ENCODE assay signal across 10 cellular contexts in the genomic region with DNA sequence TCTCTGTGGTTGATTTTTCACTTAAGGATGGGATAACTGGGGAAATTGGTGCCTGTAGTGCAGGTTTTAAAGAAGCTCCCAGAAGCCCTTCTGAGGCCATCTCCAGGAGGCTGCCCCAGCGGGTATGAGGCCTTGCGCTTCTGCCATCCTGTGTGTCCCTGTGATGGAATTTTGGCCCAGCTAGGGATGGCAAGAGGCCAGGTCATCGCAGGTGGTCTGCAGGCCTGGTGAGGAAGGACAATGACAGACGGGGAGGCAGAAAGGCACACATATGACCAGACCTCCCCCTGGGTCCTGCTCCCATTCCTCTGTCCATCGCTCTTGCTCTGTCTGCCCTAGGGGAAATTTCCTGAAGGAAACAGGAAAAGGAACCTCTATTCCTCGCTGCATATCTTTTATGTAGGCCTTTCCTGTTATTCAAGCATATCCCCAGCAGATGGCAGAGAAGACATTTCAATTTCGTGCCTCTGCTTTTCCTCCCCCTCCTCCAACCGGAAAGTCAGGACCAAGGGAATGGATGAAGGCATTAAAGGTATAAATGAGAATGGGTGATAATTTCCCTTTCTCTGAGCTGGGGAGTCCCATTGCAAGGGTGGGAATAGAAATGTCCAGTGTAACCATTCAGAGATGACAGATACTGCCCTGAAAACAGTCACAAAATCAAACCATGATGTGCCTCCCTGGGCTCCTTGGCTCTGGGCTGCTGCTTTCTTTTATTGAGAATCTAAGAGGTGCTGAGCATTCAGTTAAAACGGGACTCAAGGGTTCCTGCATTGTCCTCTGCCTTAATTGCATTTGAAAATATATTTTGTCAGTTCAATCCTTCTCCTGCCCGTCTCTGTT. TPM values are rescaled to one million over a fixed set of nuclear protein-coding genes. Genes with fewer than 3 reads are reported as not detected.
DNase-seq lines count a peak whose midpoint lies in the region; ATAC-seq, FAIRE-seq and TF ChIP-seq lines count a peak whose summit lies in the region.
"Had no signal": no experiment of that assay in that cellular context is flagged by ENCODE, and none has a peak within 500 bp of the region (broad histone marks: within the 10 kb centered on the region; RNA-seq: fewer than 3 reads in every experiment).

No MANE protein-coding gene starts in this region.

- no peak overlapping the region for H3K4me3 ChIP-seq in LNCaP clone FGC (ENCODE audit: low read depth, low read length)
- H3K4me3 ChIP-seq in body of pancreas, result no peak overlapping the region
- H3K4me3 ChIP-seq in keratinocyte (ENCODE audit: control insufficient read depth in 2 of 3, extremely low read depth in 1 of 3, insufficient read depth in 2 of 3, low read depth in 1 of 3, low read length in 3 of 3), result no peak overlapping the region
- H3K4me3 ChIP-seq in testis, result no peak overlapping the region

- H3K9me3 ChIP-seq in body of pancreas (no peaks in the 10 kb centered on the region), keratinocyte (ENCODE audit: control insufficient read depth, low read depth, low read length) (no peaks in the 10 kb centered on the region), testis (no peaks in the 10 kb centered on the region)

- H3K27ac ChIP-seq in body of pancreas (no peak overlapping the region), keratinocyte (ENCODE audit: control insufficient read depth, insufficient read depth, low read length) (no peak overlapping the region), testis (no peak overlapping the region)

- TF ChIP-seq POLR2A in body of pancreas (IDR thresholded peaks at IDR 0.05) (no peak), testis (IDR thresholded peaks at IDR 0.05) (no peak)

- ATAC-seq in body of pancreas, result peak; percentile 68

- H3K4me2 ChIP-seq in keratinocyte (ENCODE audit: control insufficient read depth, extremely low read depth, insufficient read depth, low read depth, low read length), result no peak overlapping the region

- 40 to 54% methylated on average over 10 of the region's 10 CpGs for WGBS in body of pancreas, 2 donors
- WGBS in testis, 2 donors, result 45 to 62% methylated on average over 10 of the region's 10 CpGs

- H3K79me2 ChIP-seq in keratinocyte (ENCODE audit: control insufficient read depth, insufficient read depth, low read length), result no peaks in the 10 kb centered on the region

- dilution Hi-C loops in keratinocyte (cut with MboI; ENCODE audit: extremely low pct_ligation_motif_present, low sequenced_read_pairs), result no loop called here

- H3K36me3 ChIP-seq in body of pancreas (replicated peaks in 1 of 2; ENCODE audit: insufficient read depth in 1 of 2, low read depth in 2 of 2), result no peaks in the 10 kb centered on the region
- no peaks in the 10 kb centered on the region for H3K36me3 ChIP-seq in keratinocyte (ENCODE audit: control insufficient read depth in 2 of 2, extremely low read depth in 1 of 2, insufficient read depth in 2 of 2, low read length in 2 of 2)
- H3K36me3 ChIP-seq in testis (ENCODE audit: low read depth, missing control alignments), result no peaks in the 10 kb centered on the region

- TF ChIP-seq CTCF in LNCaP clone FGC (IDR thresholded peaks at IDR 0.05; ENCODE audit: control insufficient read depth, extremely low read depth, insufficient read depth), result peak; percentile 81
- peak in 6 of 7 experiments; percentile 22 to 81 (median 65) for TF ChIP-seq CTCF in body of pancreas (IDR thresholded peaks at IDR 0.05)
- peak; percentile 49 to 73 (median 66) for TF ChIP-seq CTCF in keratinocyte (optimal IDR thresholded peaks at IDR 0.05 in 1 of 3, IDR thresholded peaks at IDR 0.05 in 1 of 3, conservative IDR thresholded peaks at IDR 0.05 in 1 of 3; ENCODE audit: extremely low read depth in 1 of 3, insufficient read depth in 2 of 3, low read length in 3 of 3)
- TF ChIP-seq CTCF in testis (IDR thresholded peaks at IDR 0.05), result peak; percentile 28 to 68 (median 30)

- FAIRE-seq in keratinocyte (lab: Jason Lieb, UNC), result peak; percentile 66

- H3K27me3 ChIP-seq in body of pancreas (no peaks in the 10 kb centered on the region), keratinocyte (ENCODE audit: control insufficient read depth, extremely low read depth, insufficient read depth, low read length) (peaks cover 21% of the 10 kb centered on the region), testis (no peaks in the 10 kb centered on the region)

- intact Hi-C loops in body of pancreas (cut with DNase I) (loop anchor here (10.0 kb wide), 1 partner anchor 129 kb away; no protein-coding TSS in a partner anchor), testis (cut with DNase I; ENCODE audit: low total_unique reads) (loop anchor here (10.0 kb wide), 1 partner anchor 129 kb away; no protein-coding TSS in a partner anchor)

- H3K9ac ChIP-seq in keratinocyte (ENCODE audit: control insufficient read depth, extremely low read depth, insufficient read depth, low read length), result no peak overlapping the region

- no peaks in the 10 kb centered on the region for H3K4me1 ChIP-seq in body of pancreas
- no peaks in the 10 kb centered on the region for H3K4me1 ChIP-seq in keratinocyte (ENCODE audit: control insufficient read depth, extremely low read depth, insufficient read depth, low read length)
- H3K4me1 ChIP-seq in testis, result no peaks in the 10 kb centered on the region

- DNase-seq in NCI-H1417 (lab: John Stamatoyannopoulos, UW) (peak; percentile 3 to 58 (median 6)), NCI-H1417 treated with DMSO at 0.1 percent for 48 hours (lab: John Stamatoyannopoulos, UW) (no peak), LNCaP clone FGC (ENCODE audit: low read depth) (peak; percentile 36), body of pancreas (peak; percentile 43 to 54 (median 48)), keratinocyte (ENCODE audit: low read depth, low spot score) (no peak), testis (no peak), NCI-H1048 (lab: John Stamatoyannopoulos, UW) (no peak)
- DNase-seq in activated CD4-positive, alpha-beta T cell treated with anti-CD3 and anti-CD28 coated beads for 4 hours, result no peak

- no peaks in the 10 kb centered on the region for H4K20me1 ChIP-seq in keratinocyte (ENCODE audit: control insufficient read depth, extremely low read depth, insufficient read depth, low read length)

- no peaks in the 10 kb centered on the region for H3K9me1 ChIP-seq in keratinocyte (ENCODE audit: control insufficient read depth, extremely low read depth, insufficient read depth, low read length)

- no peak overlapping the region for H2AFZ ChIP-seq in keratinocyte (ENCODE audit: control insufficient read depth, low read length)

RNA-seq across cellular contexts. Expression of a gene that starts 17.6 kb away (rescaled TPM):
- total RNA-seq in body of pancreas (10 to 100 TPM; 25.4 to 51.7 TPM), testis (10 to 100 TPM; 25.3 to 28.1 TPM)
- polyA plus RNA-seq in keratinocyte (36.2 to 66.6 TPM (median 46.0 TPM) in 3 replicates), testis (ENCODE audit: insufficient read depth, low read depth, low replicate concordance) (51.1 TPM)
- 12.7 TPM for polyA plus RNA-seq in keratinocyte (2011; ENCODE audit: low read depth)
- 17.0 and 22.3 TPM in 2 replicates for polyA plus RNA-seq in keratinocyte (2011; cell fraction: cytosol; rRNA removed)
- 124 and 132 TPM in 2 replicates for polyA plus RNA-seq in keratinocyte (2011; cell fraction: nucleus; rRNA removed)
- 26.0 and 46.8 TPM in 2 replicates for polyA plus RNA-seq in keratinocyte (2012; ENCODE audit: low replicate concordance)
- polyA minus RNA-seq in keratinocyte, result 30.6 to 59.8 TPM (median 31.3 TPM) in 3 replicates
- polyA minus RNA-seq in keratinocyte (2011; cell fraction: cytosol; rRNA and poly(A)+ RNA removed), result 39.7 TPM
- 50.0 and 62.4 TPM in 2 replicates for polyA minus RNA-seq in keratinocyte (2011; cell fraction: nucleus; rRNA and poly(A)+ RNA removed)

RNA-seq across cellular contexts. Expression of a gene that starts 24.7 kb away (rescaled TPM):
- total RNA-seq in body of pancreas (not detected), testis (1 to 10 TPM; 1.4 to 1.6 TPM)
- polyA plus RNA-seq in keratinocyte (17.4 to 26.3 TPM (median 22.5 TPM) in 3 replicates), testis (ENCODE audit: insufficient read depth, low read depth, low replicate concordance) (0.91 TPM)
- 2.8 TPM for polyA plus RNA-seq in keratinocyte (2011; ENCODE audit: low read depth)
- 21.5 and 22.4 TPM in 2 replicates for polyA plus RNA-seq in keratinocyte (2011; cell fraction: cytosol; rRNA removed)
- polyA plus RNA-seq in keratinocyte (2011; cell fraction: nucleus; rRNA removed), result 37.8 and 49.7 TPM in 2 replicates
- polyA plus RNA-seq in keratinocyte (2012; ENCODE audit: low replicate concordance), result 3.6 and 15.0 TPM in 2 replicates
- polyA minus RNA-seq in keratinocyte, result 22.3 to 33.2 TPM (median 25.4 TPM) in 3 replicates
- polyA minus RNA-seq in keratinocyte (2011; cell fraction: cytosol; rRNA and poly(A)+ RNA removed), result 12.3 TPM
- polyA minus RNA-seq in keratinocyte (2011; cell fraction: nucleus; rRNA and poly(A)+ RNA removed), result 9.1 and 13.4 TPM in 2 replicates

RNA-seq across cellular contexts. Expression of a gene that starts 48.7 kb away (rescaled TPM):
- total RNA-seq in body of pancreas, result not detected
- polyA plus RNA-seq in keratinocyte, result not detected in 3 replicates
- polyA plus RNA-seq in keratinocyte (2011; ENCODE audit: low read depth), result not detected
- polyA plus RNA-seq in keratinocyte (2011; cell fraction: cytosol; rRNA removed), result not detected in 2 replicates
- polyA plus RNA-seq in keratinocyte (2011; cell fraction: nucleus; rRNA removed), result not detected in 2 replicates
- polyA plus RNA-seq in keratinocyte (2012; ENCODE audit: low replicate concordance), result 0.11 and 0.14 TPM in 2 replicates
- not detected in 3 replicates for polyA minus RNA-seq in keratinocyte
- polyA minus RNA-seq in keratinocyte (2011; cell fraction: cytosol; rRNA and poly(A)+ RNA removed), result not detected
- not detected in 2 replicates for polyA minus RNA-seq in keratinocyte (2011; cell fraction: nucleus; rRNA and poly(A)+ RNA removed)
- under 1 TPM in 1 of 2 donors, not detected in 1; 0.19 TPM for total RNA-seq in testis
- polyA plus RNA-seq in testis (ENCODE audit: insufficient read depth, low read depth, low replicate concordance), result 0.36 TPM
- total RNA-seq: activated CD8-positive, alpha-beta memory T cell treated with anti-CD3 and anti-CD28 coated beads for 36 hours; CD4-positive, CD25-positive, alpha-beta regulatory T cell had no signal
- polyA plus RNA-seq: CD4-positive, CD25-positive, alpha-beta regulatory T cell had no signal

Comparison
In these comparisons a context has a peak if more than half of its experiments do, and no peak if none do; other contexts are left out.
1. DNase-seq: peak in NCI-H1417 (3 of 3), LNCaP clone FGC (single experiment) and body of pancreas (4 of 4); none in NCI-H1417 treated with DMSO at 0.1 percent for 48 hours (single experiment), keratinocyte (single experiment), testis (single experiment), activated CD4-positive, alpha-beta T cell treated with anti-CD3 and anti-CD28 coated beads for 4 hours (0 of 2) and NCI-H1048 (single experiment).
2. CTCF ChIP-seq: peak in every context shown above with its lines; median percentile 81 in LNCaP clone FGC; 66 in keratinocyte; 65 in body of pancreas; 30 in testis.